ENCODE assay signal across 1 cellular context in the genomic region with DNA sequence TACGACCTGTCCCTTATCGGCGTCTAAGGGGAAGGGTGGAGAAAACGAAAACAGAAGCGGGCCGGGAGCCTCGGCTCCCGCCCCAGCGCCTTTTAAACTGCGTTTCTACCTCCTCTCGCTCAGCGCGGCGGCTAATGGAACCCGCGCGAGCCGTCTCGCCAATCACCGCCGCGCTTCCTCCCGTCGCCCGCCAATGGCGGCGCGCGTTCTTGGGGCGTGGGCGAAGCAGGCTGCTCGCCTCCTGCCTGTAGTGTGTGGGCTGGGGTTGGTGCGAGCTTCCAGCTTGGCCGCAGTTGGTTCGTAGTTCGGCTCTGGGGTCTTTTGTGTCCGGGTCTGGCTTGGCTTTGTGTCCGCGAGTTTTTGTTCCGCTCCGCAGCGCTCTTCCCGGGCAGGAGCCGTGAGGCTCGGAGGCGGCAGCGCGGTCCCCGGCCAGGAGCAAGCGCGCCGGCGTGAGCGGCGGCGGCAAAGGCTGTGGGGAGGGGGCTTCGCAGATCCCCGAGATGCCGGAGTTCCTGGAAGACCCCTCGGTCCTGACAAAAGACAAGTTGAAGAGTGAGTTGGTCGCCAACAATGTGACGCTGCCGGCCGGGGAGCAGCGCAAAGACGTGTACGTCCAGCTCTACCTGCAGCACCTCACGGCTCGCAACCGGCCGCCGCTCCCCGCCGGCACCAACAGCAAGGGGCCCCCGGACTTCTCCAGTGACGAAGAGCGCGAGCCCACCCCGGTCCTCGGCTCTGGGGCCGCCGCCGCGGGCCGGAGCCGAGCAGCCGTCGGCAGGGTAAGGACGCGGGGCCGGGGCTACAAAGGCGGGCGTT.
A peak's percentile ranks its signal among the peaks of the same experiment; 100 is the strongest.
TF ChIP-seq lines count a peak whose summit lies in the region.

A gene with protein sequence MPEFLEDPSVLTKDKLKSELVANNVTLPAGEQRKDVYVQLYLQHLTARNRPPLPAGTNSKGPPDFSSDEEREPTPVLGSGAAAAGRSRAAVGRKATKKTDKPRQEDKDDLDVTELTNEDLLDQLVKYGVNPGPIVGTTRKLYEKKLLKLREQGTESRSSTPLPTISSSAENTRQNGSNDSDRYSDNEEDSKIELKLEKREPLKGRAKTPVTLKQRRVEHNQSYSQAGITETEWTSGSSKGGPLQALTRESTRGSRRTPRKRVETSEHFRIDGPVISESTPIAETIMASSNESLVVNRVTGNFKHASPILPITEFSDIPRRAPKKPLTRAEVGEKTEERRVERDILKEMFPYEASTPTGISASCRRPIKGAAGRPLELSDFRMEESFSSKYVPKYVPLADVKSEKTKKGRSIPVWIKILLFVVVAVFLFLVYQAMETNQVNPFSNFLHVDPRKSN (plus strand): TSS at position 223 of the 816 bp plus-strand sequence. CDS start 278 bp downstream, at position 501.

TF ChIP-seq in WTC11, 78 proteins besides CTCF, POLR2A, EP300 and RAD21 (continued from another document):
- TF ChIP-seq, protein P1, sequence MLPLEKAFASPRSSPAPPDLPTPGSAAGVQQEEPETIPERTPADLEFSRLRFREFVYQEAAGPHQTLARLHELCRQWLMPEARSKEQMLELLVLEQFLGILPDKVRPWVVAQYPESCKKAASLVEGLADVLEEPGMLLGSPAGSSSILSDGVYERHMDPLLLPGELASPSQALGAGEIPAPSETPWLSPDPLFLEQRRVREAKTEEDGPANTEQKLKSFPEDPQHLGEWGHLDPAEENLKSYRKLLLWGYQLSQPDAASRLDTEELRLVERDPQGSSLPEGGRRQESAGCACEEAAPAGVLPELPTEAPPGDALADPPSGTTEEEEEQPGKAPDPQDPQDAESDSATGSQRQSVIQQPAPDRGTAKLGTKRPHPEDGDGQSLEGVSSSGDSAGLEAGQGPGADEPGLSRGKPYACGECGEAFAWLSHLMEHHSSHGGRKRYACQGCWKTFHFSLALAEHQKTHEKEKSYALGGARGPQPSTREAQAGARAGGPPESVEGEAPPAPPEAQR (CRISPR knock-in tag; IDR thresholded peaks at IDR 0.05) = no peak
- TF ChIP-seq, protein P2, sequence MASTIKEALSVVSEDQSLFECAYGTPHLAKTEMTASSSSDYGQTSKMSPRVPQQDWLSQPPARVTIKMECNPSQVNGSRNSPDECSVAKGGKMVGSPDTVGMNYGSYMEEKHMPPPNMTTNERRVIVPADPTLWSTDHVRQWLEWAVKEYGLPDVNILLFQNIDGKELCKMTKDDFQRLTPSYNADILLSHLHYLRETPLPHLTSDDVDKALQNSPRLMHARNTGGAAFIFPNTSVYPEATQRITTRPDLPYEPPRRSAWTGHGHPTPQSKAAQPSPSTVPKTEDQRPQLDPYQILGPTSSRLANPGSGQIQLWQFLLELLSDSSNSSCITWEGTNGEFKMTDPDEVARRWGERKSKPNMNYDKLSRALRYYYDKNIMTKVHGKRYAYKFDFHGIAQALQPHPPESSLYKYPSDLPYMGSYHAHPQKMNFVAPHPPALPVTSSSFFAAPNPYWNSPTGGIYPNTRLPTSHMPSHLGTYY (CRISPR knock-in tag; IDR thresholded peaks at IDR 0.05) = peak; percentile 56; the same call in 1 of the 2 replicates
- TF ChIP-seq CREB1 (CRISPR knock-in tag; IDR thresholded peaks at IDR 0.05) (peak; percentile 71; the same call in 1 of the 2 replicates), JUN (CRISPR knock-in tag; IDR thresholded peaks at IDR 0.05) (peak; percentile 59), ZNF263 (CRISPR knock-in tag; IDR thresholded peaks at IDR 0.05; ENCODE audit: low read depth) (no peak), KAT7 (CRISPR knock-in tag; IDR thresholded peaks at IDR 0.05; ENCODE audit: borderline replicate concordance) (0 out of 2 replicates have a peak, but pooled peaks have one; percentile 18), ZNF219 (CRISPR knock-in tag; IDR thresholded peaks at IDR 0.05; ENCODE audit: borderline replicate concordance) (peak; percentile 60; the same call in 1 of the 2 replicates), FOXK1 (CRISPR knock-in tag; IDR thresholded peaks at IDR 0.05) (peak; percentile 83), TCF7 (CRISPR knock-in tag; IDR thresholded peaks at IDR 0.05; ENCODE audit: low read depth) (no peak), ETV6 (CRISPR knock-in tag; IDR thresholded peaks at IDR 0.05) (peak; percentile 88), SP1 (CRISPR knock-in tag; conservative IDR thresholded peaks at IDR 0.05) (0 out of 2 replicates have a peak, but pooled peaks have one; percentile 11), PRRX2 (CRISPR knock-in tag; IDR thresholded peaks at IDR 0.05) (no peak; the same call in 1 of the 2 replicates), SMAD4 (CRISPR knock-in tag; IDR thresholded peaks at IDR 0.05) (0 out of 2 replicates have a peak, but pooled peaks have one; percentile 53), FOXP1 (CRISPR knock-in tag; IDR thresholded peaks at IDR 0.05; ENCODE audit: borderline replicate concordance) (0 out of 2 replicates have a peak, but pooled peaks have one; percentile 39), NFE2L1 (CRISPR knock-in tag; IDR thresholded peaks at IDR 0.05) (no peak)
- TF ChIP-seq, protein P3, sequence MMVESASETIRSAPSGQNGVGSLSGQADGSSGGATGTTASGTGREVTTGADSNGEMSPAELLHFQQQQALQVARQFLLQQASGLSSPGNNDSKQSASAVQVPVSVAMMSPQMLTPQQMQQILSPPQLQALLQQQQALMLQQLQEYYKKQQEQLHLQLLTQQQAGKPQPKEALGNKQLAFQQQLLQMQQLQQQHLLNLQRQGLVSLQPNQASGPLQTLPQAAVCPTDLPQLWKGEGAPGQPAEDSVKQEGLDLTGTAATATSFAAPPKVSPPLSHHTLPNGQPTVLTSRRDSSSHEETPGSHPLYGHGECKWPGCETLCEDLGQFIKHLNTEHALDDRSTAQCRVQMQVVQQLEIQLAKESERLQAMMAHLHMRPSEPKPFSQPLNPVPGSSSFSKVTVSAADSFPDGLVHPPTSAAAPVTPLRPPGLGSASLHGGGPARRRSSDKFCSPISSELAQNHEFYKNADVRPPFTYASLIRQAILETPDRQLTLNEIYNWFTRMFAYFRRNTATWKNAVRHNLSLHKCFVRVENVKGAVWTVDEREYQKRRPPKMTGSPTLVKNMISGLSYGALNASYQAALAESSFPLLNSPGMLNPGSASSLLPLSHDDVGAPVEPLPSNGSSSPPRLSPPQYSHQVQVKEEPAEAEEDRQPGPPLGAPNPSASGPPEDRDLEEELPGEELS (CRISPR knock-in tag; IDR thresholded peaks at IDR 0.05) = peak; percentile 59; the same call in 1 of the 2 replicates
- TF ChIP-seq, protein P4, sequence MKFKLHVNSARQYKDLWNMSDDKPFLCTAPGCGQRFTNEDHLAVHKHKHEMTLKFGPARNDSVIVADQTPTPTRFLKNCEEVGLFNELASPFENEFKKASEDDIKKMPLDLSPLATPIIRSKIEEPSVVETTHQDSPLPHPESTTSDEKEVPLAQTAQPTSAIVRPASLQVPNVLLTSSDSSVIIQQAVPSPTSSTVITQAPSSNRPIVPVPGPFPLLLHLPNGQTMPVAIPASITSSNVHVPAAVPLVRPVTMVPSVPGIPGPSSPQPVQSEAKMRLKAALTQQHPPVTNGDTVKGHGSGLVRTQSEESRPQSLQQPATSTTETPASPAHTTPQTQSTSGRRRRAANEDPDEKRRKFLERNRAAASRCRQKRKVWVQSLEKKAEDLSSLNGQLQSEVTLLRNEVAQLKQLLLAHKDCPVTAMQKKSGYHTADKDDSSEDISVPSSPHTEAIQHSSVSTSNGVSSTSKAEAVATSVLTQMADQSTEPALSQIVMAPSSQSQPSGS (CRISPR knock-in tag; IDR thresholded peaks at IDR 0.05; ENCODE audit: borderline replicate concordance, low read depth) = 0 out of 2 replicates have a peak, but pooled peaks have one; percentile 52
- TF ChIP-seq, protein P5, sequence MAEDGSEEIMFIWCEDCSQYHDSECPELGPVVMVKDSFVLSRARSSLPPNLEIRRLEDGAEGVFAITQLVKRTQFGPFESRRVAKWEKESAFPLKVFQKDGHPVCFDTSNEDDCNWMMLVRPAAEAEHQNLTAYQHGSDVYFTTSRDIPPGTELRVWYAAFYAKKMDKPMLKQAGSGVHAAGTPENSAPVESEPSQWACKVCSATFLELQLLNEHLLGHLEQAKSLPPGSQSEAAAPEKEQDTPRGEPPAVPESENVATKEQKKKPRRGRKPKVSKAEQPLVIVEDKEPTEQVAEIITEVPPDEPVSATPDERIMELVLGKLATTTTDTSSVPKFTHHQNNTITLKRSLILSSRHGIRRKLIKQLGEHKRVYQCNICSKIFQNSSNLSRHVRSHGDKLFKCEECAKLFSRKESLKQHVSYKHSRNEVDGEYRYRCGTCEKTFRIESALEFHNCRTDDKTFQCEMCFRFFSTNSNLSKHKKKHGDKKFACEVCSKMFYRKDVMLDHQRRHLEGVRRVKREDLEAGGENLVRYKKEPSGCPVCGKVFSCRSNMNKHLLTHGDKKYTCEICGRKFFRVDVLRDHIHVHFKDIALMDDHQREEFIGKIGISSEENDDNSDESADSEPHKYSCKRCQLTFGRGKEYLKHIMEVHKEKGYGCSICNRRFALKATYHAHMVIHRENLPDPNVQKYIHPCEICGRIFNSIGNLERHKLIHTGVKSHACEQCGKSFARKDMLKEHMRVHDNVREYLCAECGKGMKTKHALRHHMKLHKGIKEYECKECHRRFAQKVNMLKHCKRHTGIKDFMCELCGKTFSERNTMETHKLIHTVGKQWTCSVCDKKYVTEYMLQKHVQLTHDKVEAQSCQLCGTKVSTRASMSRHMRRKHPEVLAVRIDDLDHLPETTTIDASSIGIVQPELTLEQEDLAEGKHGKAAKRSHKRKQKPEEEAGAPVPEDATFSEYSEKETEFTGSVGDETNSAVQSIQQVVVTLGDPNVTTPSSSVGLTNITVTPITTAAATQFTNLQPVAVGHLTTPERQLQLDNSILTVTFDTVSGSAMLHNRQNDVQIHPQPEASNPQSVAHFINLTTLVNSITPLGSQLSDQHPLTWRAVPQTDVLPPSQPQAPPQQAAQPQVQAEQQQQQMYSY (CRISPR knock-in tag; IDR thresholded peaks at IDR 0.05) = 0 out of 2 replicates have a peak, but pooled peaks have one; percentile 1
- TF ChIP-seq, protein P6, sequence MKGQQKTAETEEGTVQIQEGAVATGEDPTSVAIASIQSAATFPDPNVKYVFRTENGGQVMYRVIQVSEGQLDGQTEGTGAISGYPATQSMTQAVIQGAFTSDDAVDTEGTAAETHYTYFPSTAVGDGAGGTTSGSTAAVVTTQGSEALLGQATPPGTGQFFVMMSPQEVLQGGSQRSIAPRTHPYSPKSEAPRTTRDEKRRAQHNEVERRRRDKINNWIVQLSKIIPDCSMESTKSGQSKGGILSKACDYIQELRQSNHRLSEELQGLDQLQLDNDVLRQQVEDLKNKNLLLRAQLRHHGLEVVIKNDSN (CRISPR knock-in tag; IDR thresholded peaks at IDR 0.05) = no peak; the same call in 1 of the 2 replicates
- TF ChIP-seq, protein P7, sequence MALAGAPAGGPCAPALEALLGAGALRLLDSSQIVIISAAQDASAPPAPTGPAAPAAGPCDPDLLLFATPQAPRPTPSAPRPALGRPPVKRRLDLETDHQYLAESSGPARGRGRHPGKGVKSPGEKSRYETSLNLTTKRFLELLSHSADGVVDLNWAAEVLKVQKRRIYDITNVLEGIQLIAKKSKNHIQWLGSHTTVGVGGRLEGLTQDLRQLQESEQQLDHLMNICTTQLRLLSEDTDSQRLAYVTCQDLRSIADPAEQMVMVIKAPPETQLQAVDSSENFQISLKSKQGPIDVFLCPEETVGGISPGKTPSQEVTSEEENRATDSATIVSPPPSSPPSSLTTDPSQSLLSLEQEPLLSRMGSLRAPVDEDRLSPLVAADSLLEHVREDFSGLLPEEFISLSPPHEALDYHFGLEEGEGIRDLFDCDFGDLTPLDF (CRISPR knock-in tag; IDR thresholded peaks at IDR 0.05) = no peak
- TF ChIP-seq, protein P8, sequence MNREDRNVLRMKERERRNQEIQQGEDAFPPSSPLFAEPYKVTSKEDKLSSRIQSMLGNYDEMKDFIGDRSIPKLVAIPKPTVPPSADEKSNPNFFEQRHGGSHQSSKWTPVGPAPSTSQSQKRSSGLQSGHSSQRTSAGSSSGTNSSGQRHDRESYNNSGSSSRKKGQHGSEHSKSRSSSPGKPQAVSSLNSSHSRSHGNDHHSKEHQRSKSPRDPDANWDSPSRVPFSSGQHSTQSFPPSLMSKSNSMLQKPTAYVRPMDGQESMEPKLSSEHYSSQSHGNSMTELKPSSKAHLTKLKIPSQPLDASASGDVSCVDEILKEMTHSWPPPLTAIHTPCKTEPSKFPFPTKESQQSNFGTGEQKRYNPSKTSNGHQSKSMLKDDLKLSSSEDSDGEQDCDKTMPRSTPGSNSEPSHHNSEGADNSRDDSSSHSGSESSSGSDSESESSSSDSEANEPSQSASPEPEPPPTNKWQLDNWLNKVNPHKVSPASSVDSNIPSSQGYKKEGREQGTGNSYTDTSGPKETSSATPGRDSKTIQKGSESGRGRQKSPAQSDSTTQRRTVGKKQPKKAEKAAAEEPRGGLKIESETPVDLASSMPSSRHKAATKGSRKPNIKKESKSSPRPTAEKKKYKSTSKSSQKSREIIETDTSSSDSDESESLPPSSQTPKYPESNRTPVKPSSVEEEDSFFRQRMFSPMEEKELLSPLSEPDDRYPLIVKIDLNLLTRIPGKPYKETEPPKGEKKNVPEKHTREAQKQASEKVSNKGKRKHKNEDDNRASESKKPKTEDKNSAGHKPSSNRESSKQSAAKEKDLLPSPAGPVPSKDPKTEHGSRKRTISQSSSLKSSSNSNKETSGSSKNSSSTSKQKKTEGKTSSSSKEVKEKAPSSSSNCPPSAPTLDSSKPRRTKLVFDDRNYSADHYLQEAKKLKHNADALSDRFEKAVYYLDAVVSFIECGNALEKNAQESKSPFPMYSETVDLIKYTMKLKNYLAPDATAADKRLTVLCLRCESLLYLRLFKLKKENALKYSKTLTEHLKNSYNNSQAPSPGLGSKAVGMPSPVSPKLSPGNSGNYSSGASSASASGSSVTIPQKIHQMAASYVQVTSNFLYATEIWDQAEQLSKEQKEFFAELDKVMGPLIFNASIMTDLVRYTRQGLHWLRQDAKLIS (CRISPR knock-in tag; IDR thresholded peaks at IDR 0.05; ENCODE audit: borderline replicate concordance) = 0 out of 2 replicates have a peak, but pooled peaks have one; percentile 30
